ENCODE assay signal across 18 cellular contexts in the genomic region with DNA sequence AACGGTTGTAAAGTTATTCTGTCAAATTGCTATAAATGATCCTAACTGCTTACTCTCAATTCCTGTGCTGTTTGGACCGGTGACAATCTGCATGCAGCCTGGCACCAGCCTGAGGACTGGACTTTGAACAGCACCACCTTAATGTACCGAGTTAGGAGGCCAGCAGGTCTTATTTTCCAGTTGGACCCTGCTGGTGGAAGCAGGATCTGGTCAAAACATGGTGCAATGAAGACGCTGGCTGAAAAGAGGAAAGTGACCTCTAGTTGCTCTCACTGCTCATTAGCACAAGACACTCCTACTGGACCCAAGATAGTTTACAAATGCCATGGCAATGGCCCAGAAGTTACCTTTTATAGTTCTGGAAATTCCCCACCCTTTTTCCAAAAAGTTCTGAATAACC. TPM values are rescaled to one million over a fixed set of nuclear protein-coding genes. Genes with fewer than 3 reads are reported as not detected.
DNase-seq lines count a peak whose midpoint lies in the region; ATAC-seq and TF ChIP-seq lines count a peak whose summit lies in the region.
"Had no signal": no experiment of that assay in that cellular context is flagged by ENCODE, and none has a peak within 500 bp of the region (broad histone marks: within the 10 kb centered on the region; RNA-seq: fewer than 3 reads in every experiment).

No MANE protein-coding gene starts in this region.

- BruUV-seq in PC-3 (replicated peaks; lab: Mats Ljungman, UMichigan) = no TSS peak

- H3K79me1 ChIP-seq in trophoblast cell (ENCODE audit: low read length) = no peaks in the 10 kb centered on the region

- H3K79me2 ChIP-seq in trophoblast cell (ENCODE audit: control insufficient read depth, insufficient read depth, low read length, poor library complexity) (no peaks in the 10 kb centered on the region), PC-3 (ENCODE audit: low read length) (no peaks in the 10 kb centered on the region)

- no peak overlapping the region for H4K8ac ChIP-seq in trophoblast cell (ENCODE audit: low read depth, low read length)

- H2BK12ac ChIP-seq in trophoblast cell (ENCODE audit: low read length) = no peak overlapping the region

- H3K4me3 ChIP-seq in left lung (no peak overlapping the region), trophoblast cell (ENCODE audit: low read depth, low read length) (no peak overlapping the region), PC-3 (ENCODE audit: low read length) (no peak overlapping the region)

- no peak overlapping the region for H2BK120ac ChIP-seq in trophoblast cell (ENCODE audit: insufficient read depth, low read length, poor library complexity)

- no peak overlapping the region for H3K27ac ChIP-seq in left lung
- no peak overlapping the region for H3K27ac ChIP-seq in trophoblast cell (ENCODE audit: low read depth, low read length)
- no peak overlapping the region for H3K27ac ChIP-seq in PC-3 (ENCODE audit: low read length)

- no peak overlapping the region for H2BK5ac ChIP-seq in trophoblast cell (ENCODE audit: low read depth, low read length, poor library complexity)

- H3F3A ChIP-seq in PC-3 (ENCODE audit: low read length, unreplicated experiment) = no peaks in the 10 kb centered on the region

- H3K4me1 ChIP-seq in left lung (peaks cover 6 to 9% of the 10 kb centered on the region in 2 donors), trophoblast cell (ENCODE audit: control insufficient read depth in 1 of 2, insufficient read depth in 2 of 2, low read length in 2 of 2) (no peaks in the 10 kb centered on the region), PC-3 (ENCODE audit: insufficient read depth, low read length) (peaks cover 27% of the 10 kb centered on the region)

- no peak overlapping the region for H3K23ac ChIP-seq in trophoblast cell (ENCODE audit: low read length)

- DNase-seq in Caki2 (ENCODE audit: low read depth) (peak; percentile 28), SKM-1 treated with dmso at 0.1 percent for 144 hours (lab: John Stamatoyannopoulos, UW; ENCODE audit: unreplicated experiment) (peak; percentile 48), left lung (no peak), trophoblast cell (no peak), PC-3 (no peak), Kasumi-1 (lab: John Stamatoyannopoulos, UW) (no peak), HuH-7 (ENCODE audit: low spot score) (no peak), SHP77 (lab: John Stamatoyannopoulos, UW) (no peak)
- DNase-seq: BE2C; CD4-positive, alpha-beta memory T cell; DMS79; GOT3; Karpas-422; MM.1S; NCI-H1092 treated with DMSO at 0.1 percent for 48 hours; NCI-H146; NCI-H748 treated with DMSO at 0.1 percent for 48 hours; NK-92 treated with Interleukin-12 subunit alpha and Interleukin-12 subunit beta, amount 100 ng/mL, for 24 hours had no signal

- H3K9ac ChIP-seq in trophoblast cell (ENCODE audit: low read length) (peak overlapping the region; percentile 51), PC-3 (ENCODE audit: low read length) (no peak overlapping the region)

- no peaks in the 10 kb centered on the region for H4K20me1 ChIP-seq in PC-3 (ENCODE audit: low read length)

- intact Hi-C loops in left lung (cut with DNase I) = no loop called here
- intact Hi-C loops in PC-3 (cut with micrococcal nuclease) = no loop called here

- no peaks in the 10 kb centered on the region for H3K27me3 ChIP-seq in left lung
- no peaks in the 10 kb centered on the region for H3K27me3 ChIP-seq in trophoblast cell (ENCODE audit: insufficient read depth, low read length)
- no peaks in the 10 kb centered on the region for H3K27me3 ChIP-seq in PC-3 (ENCODE audit: low read length)
- H3K27me3 ChIP-seq: BE2C had no signal

- no peak overlapping the region for H4K12ac ChIP-seq in trophoblast cell (ENCODE audit: low read depth, low read length)

- H3K4ac ChIP-seq in trophoblast cell (ENCODE audit: low read depth, low read length) = no peak overlapping the region

- POLR2A ChIA-PET in PC-3 (lab: Charles Lee; ENCODE audit: unreplicated experiment) = no interaction called here

- H3K36me3 ChIP-seq in left lung (no peaks in the 10 kb centered on the region), trophoblast cell (ENCODE audit: control insufficient read depth in 1 of 2, insufficient read depth in 2 of 2, low read length in 2 of 2) (no peaks in the 10 kb centered on the region), PC-3 (ENCODE audit: low read depth, low read length) (no peaks in the 10 kb centered on the region)
- H3K36me3 ChIP-seq: BE2C had no signal

- in situ Hi-C loops in Caki2 (cut with HindIII; ENCODE audit: low pct_unique_long_range_greater_than_20kb, low sequenced_read_pairs) = no loop called here

- no peak overlapping the region for H3K4me2 ChIP-seq in trophoblast cell (ENCODE audit: low read length)
- H3K4me2 ChIP-seq in PC-3 (ENCODE audit: low read length) = no peak overlapping the region

- no peak for TF ChIP-seq CTCF in left lung (IDR thresholded peaks at IDR 0.05)
- TF ChIP-seq CTCF in PC-3 (conservative IDR thresholded peaks at IDR 0.05; ENCODE audit: low read depth, low read length) = no peak

- H3K9me3 ChIP-seq in left lung = peaks cover 0 to 8% of the 10 kb centered on the region in 2 donors
- peaks cover 2% of the 10 kb centered on the region for H3K9me3 ChIP-seq in trophoblast cell (ENCODE audit: insufficient read depth, low read depth, low read length)
- no peaks in the 10 kb centered on the region for H3K9me3 ChIP-seq in PC-3 (ENCODE audit: low read length)

- H4K91ac ChIP-seq in trophoblast cell (ENCODE audit: low read depth, low read length) = no peak overlapping the region

- CTCF ChIA-PET in PC-3 (lab: Charles Lee) = no interaction called here

- peak; percentile 26 for ATAC-seq in left lung
- no peak for ATAC-seq in PC-3

- no peak overlapping the region for H3K18ac ChIP-seq in trophoblast cell (ENCODE audit: low read length)

- no peaks in the 10 kb centered on the region for H3K9me2 ChIP-seq in PC-3 (replicated peaks; ENCODE audit: low read length)

- H2AFZ ChIP-seq in trophoblast cell (ENCODE audit: insufficient read depth, low read length, poor library complexity) (no peak overlapping the region), PC-3 (ENCODE audit: low read length) (no peak overlapping the region)

- no CpG with 5 or more reads among the region's 4 CpGs for WGBS in trophoblast cell (ENCODE audit: extremely low coverage, insufficient coverage, insufficient read length)

- H2AK5ac ChIP-seq in trophoblast cell (ENCODE audit: low read length) = no peak overlapping the region

- no peak overlapping the region for H3K14ac ChIP-seq in trophoblast cell (ENCODE audit: low read length)

RNA-seq across cellular contexts. Expression of a gene that starts 36.0 kb away (rescaled TPM):
- 4.4 and 12.5 TPM in 2 replicates for total RNA-seq in Caki2 (2014; rRNA removed; shearing (Covaris generic); ENCODE audit: low replicate concordance)
- total RNA-seq in left lung (1 to 10 TPM; 2.3 to 4.0 TPM), PC-3 (2014; rRNA removed) (1.8 and 2.6 TPM in 2 replicates)
- polyA plus RNA-seq in trophoblast cell (2013) = 1.6 TPM in 2 replicates

RNA-seq across cellular contexts. Expression of a gene that starts 36.3 kb away (rescaled TPM):
- 39.0 and 47.4 TPM in 2 replicates for total RNA-seq in Caki2 (2014; rRNA removed; shearing (Covaris generic); ENCODE audit: low replicate concordance)
- total RNA-seq in left lung (10 to 100 TPM; 42.5 to 49.2 TPM), PC-3 (2014; rRNA removed) (16.3 and 17.9 TPM in 2 replicates)
- 27.7 and 29.7 TPM in 2 replicates for polyA plus RNA-seq in trophoblast cell (2013)

Comparison
In these comparisons a context has a peak if more than half of its experiments do, and no peak if none do; other contexts are left out.
1. DNase-seq: peak in Caki2 (single experiment) and SKM-1 treated with dmso at 0.1 percent for 144 hours (single experiment); none in left lung (0 of 2), trophoblast cell (0 of 2), PC-3 (single experiment), Kasumi-1 (0 of 2), HuH-7 (single experiment) and SHP77 (0 of 2).